In genomic region chr6:87858440-87858839, GRCh38 we compare ENCODE assay signal across 27 cellular contexts.
"Had no signal": no experiment of that assay in that cellular context is flagged by ENCODE, and none has a peak within 500 bp of the region (broad histone marks: within the 10 kb centered on the region; RNA-seq: fewer than 3 reads in every experiment).

No MANE protein-coding gene starts in this region.

- H3K4me3 ChIP-seq: colonic mucosa, esophagus squamous epithelium, ovary, upper lobe of left lung had no signal

- DNase-seq: activated CD4-positive, alpha-beta memory T cell treated with anti-CD3 and anti-CD28 coated beads for 36 hours; activated CD4-positive, alpha-beta T cell treated with anti-CD3 and anti-CD28 coated beads for 48 hours; activated CD8-positive, alpha-beta memory T cell treated with anti-CD3 and anti-CD28 coated beads, Interleukin-2, amount 50 U/mL, for 48 hours; activated gamma-delta T cell treated with Interleukin-2 at 50 U/mL for 16 hours; activated naive CD4-positive, alpha-beta T cell treated with anti-CD3 and anti-CD28 coated beads, Interleukin-2, amount 50 U/mL, for 16 hours; activated T-cell treated with anti-CD3 and anti-CD28 coated beads, Interleukin-2, amount 50 U/mL, for 4 hours; anterior cingulate cortex; colonic mucosa; effector CD8-positive, alpha-beta T cell; esophagus squamous epithelium; hypothalamus; immature natural killer cell; midbrain; naive thymus-derived CD4-positive, alpha-beta T cell; ovary; retina; small intestine; stimulated activated CD4-positive, alpha-beta T cell treated with anti-CD3 and anti-CD28 coated beads, Interleukin-4, amount 100 ng/mL, for 4 hours; stimulated activated CD8-positive, alpha-beta memory T cell treated with anti-CD3 and anti-CD28 coated beads, Interleukin-4, amount 100 ng/mL, for 48 hours; stimulated activated naive CD8-positive, alpha-beta T cell treated with anti-CD3 and anti-CD28 coated beads, Interleukin-15, amount 100 ng/mL, for 72 hours; substantia nigra; upper lobe of left lung had no signal

- H3K4me1 ChIP-seq: colonic mucosa, esophagus squamous epithelium, upper lobe of left lung had no signal

- H3K27ac ChIP-seq: colonic mucosa, epithelial cell of prostate, esophagus squamous epithelium, ovary, upper lobe of left lung, VCaP had no signal

- H3K36me3 ChIP-seq: colonic mucosa, esophagus squamous epithelium, ovary, upper lobe of left lung had no signal

- ATAC-seq: activated T-cell treated with anti-CD3 and anti-CD28 coated beads, Interleukin-2, amount 50 U/mL, for 4 hours; activated T-helper 17 cell treated with anti-CD3 and anti-CD28 coated beads, Interleukin-2, amount 50 U/mL, for 72 hours; naive thymus-derived CD4-positive, alpha-beta T cell; sciatic nerve; stimulated activated memory B cell treated with anti-CD40 and anti-IgM and Interleukin-4, amounts not matched to agents 10 μg/mL and 1 μg/mL and 100 μg/mL, for 72 hours; stimulated activated naive CD8-positive, alpha-beta T cell treated with anti-CD3 and anti-CD28 coated beads, Interleukin-15, amount 100 ng/mL, for 72 hours had no signal

- H3K9me3 ChIP-seq: colonic mucosa, ovary, upper lobe of left lung had no signal
